1 cellular context compared by ENCODE assay signal in the genomic region with DNA sequence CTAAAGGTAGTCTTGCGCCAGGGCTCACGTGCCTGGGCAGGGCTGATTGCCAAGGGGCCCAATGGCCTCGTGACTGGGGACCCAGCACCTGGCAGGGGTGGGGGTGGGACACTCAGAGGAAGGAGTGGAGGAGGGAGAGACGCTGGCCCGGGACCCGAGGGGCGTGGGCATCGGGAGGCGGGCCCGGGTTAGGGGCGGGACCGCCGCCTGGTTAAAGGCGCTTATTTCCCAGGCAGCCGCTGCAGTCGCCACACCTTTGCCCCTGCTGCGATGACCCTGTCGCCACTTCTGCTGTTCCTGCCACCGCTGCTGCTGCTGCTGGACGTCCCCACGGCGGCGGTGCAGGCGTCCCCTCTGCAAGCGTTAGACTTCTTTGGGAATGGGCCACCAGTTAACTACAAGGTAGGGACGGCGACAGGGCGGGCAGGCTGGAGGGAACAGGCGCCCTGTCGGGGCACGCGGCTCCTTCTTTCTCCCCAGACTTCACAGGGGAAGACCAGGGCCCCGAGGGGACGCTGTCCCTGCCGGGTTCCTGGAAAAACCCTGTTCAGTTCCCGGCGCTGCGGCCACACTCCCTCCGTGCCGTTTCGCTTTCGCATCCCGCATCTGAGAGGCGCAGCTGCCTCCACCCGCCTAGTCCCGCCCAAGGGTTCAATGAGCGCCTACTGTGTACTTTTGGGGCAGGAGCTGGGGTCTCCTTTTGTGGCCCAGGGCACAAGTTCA.
TF ChIP-seq lines count a peak whose summit lies in the region.

TSS of gene IFI30 (plus strand) at position 242 of the 723 bp plus-strand sequence. CDS start at position 271, 29 bp downstream.

TF ChIP-seq in HepG2, 621 proteins besides CTCF, POLR2A, EP300 and RAD21 (continued from another document and continues in another):
- TF ChIP-seq ZBTB44 (CRISPR knock-in tag; IDR thresholded peaks at IDR 0.05), result no peak
- TF ChIP-seq ZNF720 (CRISPR knock-in tag; IDR thresholded peaks at IDR 0.05), result no peak
- TF ChIP-seq, protein P1, sequence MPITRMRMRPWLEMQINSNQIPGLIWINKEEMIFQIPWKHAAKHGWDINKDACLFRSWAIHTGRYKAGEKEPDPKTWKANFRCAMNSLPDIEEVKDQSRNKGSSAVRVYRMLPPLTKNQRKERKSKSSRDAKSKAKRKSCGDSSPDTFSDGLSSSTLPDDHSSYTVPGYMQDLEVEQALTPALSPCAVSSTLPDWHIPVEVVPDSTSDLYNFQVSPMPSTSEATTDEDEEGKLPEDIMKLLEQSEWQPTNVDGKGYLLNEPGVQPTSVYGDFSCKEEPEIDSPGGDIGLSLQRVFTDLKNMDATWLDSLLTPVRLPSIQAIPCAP (CRISPR knock-in tag; IDR thresholded peaks at IDR 0.05; ENCODE audit: low read depth), result no peak
- TF ChIP-seq NFRKB (IDR thresholded peaks at IDR 0.05), result no peak
- TF ChIP-seq MYNN (CRISPR knock-in tag; IDR thresholded peaks at IDR 0.05; ENCODE audit: low read depth), result no peak
- no peak for TF ChIP-seq U2AF1 (optimal IDR thresholded peaks at IDR 0.05; ENCODE audit: low read depth, low read length)
- peak; percentile 66 for TF ChIP-seq TBX2 (CRISPR knock-in tag; IDR thresholded peaks at IDR 0.05; ENCODE audit: borderline replicate concordance)
- peak; percentile 23 for TF ChIP-seq XRCC5 (optimal IDR thresholded peaks at IDR 0.05; ENCODE audit: low read length)
- no peak for TF ChIP-seq CEBPZ (IDR thresholded peaks at IDR 0.05; ENCODE audit: low read length)
- TF ChIP-seq ZNF790 (CRISPR knock-in tag; IDR thresholded peaks at IDR 0.05; ENCODE audit: borderline replicate concordance), result no peak
- TF ChIP-seq, protein P2, sequence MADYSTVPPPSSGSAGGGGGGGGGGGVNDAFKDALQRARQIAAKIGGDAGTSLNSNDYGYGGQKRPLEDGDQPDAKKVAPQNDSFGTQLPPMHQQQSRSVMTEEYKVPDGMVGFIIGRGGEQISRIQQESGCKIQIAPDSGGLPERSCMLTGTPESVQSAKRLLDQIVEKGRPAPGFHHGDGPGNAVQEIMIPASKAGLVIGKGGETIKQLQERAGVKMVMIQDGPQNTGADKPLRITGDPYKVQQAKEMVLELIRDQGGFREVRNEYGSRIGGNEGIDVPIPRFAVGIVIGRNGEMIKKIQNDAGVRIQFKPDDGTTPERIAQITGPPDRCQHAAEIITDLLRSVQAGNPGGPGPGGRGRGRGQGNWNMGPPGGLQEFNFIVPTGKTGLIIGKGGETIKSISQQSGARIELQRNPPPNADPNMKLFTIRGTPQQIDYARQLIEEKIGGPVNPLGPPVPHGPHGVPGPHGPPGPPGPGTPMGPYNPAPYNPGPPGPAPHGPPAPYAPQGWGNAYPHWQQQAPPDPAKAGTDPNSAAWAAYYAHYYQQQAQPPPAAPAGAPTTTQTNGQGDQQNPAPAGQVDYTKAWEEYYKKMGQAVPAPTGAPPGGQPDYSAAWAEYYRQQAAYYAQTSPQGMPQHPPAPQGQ (CRISPR knock-in tag; IDR thresholded peaks at IDR 0.05; ENCODE audit: borderline replicate concordance), result no peak
- 0 out of 2 replicates have a peak, but pooled peaks have one; percentile 33 for TF ChIP-seq PAWR (CRISPR knock-in tag; IDR thresholded peaks at IDR 0.05; ENCODE audit: borderline replicate concordance)
- TF ChIP-seq SNRNP70 (IDR thresholded peaks at IDR 0.05; ENCODE audit: low read depth, low read length), result no peak
- TF ChIP-seq ZNF251 (CRISPR knock-in tag; IDR thresholded peaks at IDR 0.05), result no peak
- TF ChIP-seq, protein P3, sequence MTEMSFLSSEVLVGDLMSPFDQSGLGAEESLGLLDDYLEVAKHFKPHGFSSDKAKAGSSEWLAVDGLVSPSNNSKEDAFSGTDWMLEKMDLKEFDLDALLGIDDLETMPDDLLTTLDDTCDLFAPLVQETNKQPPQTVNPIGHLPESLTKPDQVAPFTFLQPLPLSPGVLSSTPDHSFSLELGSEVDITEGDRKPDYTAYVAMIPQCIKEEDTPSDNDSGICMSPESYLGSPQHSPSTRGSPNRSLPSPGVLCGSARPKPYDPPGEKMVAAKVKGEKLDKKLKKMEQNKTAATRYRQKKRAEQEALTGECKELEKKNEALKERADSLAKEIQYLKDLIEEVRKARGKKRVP (CRISPR knock-in tag; IDR thresholded peaks at IDR 0.05), result 0 out of 4 replicates have a peak, but pooled peaks of 1 of the 2 experiments have one; percentile 40
- no peak for TF ChIP-seq HCFC1 (IDR thresholded peaks at IDR 0.05; ENCODE audit: low read depth, low read length)
- peak; percentile 71; the same call in 1 of the 2 replicates for TF ChIP-seq RFXAP (CRISPR knock-in tag; IDR thresholded peaks at IDR 0.05; ENCODE audit: borderline replicate concordance)
- TF ChIP-seq ZNF317 (CRISPR knock-in tag; IDR thresholded peaks at IDR 0.05), result peak; percentile 64; the same call in 1 of the 2 replicates
- TF ChIP-seq ETV6 (CRISPR knock-in tag; conservative IDR thresholded peaks at IDR 0.05), result no peak; the same call in 1 of the 2 replicates
- no peak for TF ChIP-seq ZNF781 (CRISPR knock-in tag; IDR thresholded peaks at IDR 0.05; ENCODE audit: borderline replicate concordance, not compliant biosample characterization)
- TF ChIP-seq, protein P4, sequence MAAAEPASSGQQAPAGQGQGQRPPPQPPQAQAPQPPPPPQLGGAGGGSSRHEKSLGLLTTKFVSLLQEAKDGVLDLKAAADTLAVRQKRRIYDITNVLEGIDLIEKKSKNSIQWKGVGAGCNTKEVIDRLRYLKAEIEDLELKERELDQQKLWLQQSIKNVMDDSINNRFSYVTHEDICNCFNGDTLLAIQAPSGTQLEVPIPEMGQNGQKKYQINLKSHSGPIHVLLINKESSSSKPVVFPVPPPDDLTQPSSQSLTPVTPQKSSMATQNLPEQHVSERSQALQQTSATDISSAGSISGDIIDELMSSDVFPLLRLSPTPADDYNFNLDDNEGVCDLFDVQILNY (CRISPR knock-in tag; conservative IDR thresholded peaks at IDR 0.05), result no peak
- no peak for TF ChIP-seq ZNF766 (CRISPR knock-in tag; IDR thresholded peaks at IDR 0.05; ENCODE audit: borderline replicate concordance)
- TF ChIP-seq ZNF350 (CRISPR knock-in tag; IDR thresholded peaks at IDR 0.05; ENCODE audit: borderline replicate concordance, low read depth), result peak; percentile 55; the same call in 1 of the 2 replicates
- no peak for TF ChIP-seq FOSL1 (CRISPR knock-in tag; IDR thresholded peaks at IDR 0.05; ENCODE audit: borderline replicate concordance)
- no peak for TF ChIP-seq ZBTB42 (CRISPR knock-in tag; IDR thresholded peaks at IDR 0.05)
- no peak for TF ChIP-seq MATR3 (CRISPR knock-in tag; IDR thresholded peaks at IDR 0.05)
- no peak for TF ChIP-seq PCBP2 (optimal IDR thresholded peaks at IDR 0.05; ENCODE audit: low read depth, low read length, poor library complexity, severe bottlenecking)
- TF ChIP-seq YEATS2 (CRISPR knock-in tag; IDR thresholded peaks at IDR 0.05; ENCODE audit: borderline replicate concordance), result peak; percentile 24; the same call in 1 of the 2 replicates
- TF ChIP-seq HDAC6 (IDR thresholded peaks at IDR 0.05; ENCODE audit: low read depth, low read length), result no peak
- TF ChIP-seq, protein P5, sequence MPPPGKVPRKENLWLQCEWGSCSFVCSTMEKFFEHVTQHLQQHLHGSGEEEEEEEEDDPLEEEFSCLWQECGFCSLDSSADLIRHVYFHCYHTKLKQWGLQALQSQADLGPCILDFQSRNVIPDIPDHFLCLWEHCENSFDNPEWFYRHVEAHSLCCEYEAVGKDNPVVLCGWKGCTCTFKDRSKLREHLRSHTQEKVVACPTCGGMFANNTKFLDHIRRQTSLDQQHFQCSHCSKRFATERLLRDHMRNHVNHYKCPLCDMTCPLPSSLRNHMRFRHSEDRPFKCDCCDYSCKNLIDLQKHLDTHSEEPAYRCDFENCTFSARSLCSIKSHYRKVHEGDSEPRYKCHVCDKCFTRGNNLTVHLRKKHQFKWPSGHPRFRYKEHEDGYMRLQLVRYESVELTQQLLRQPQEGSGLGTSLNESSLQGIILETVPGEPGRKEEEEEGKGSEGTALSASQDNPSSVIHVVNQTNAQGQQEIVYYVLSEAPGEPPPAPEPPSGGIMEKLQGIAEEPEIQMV (CRISPR knock-in tag; IDR thresholded peaks at IDR 0.05; ENCODE audit: low read depth), result no peak; the same call in 1 of the 2 replicates
- peak; percentile 76; the same call in 1 of the 2 replicates for TF ChIP-seq EED (CRISPR knock-in tag; IDR thresholded peaks at IDR 0.05)
- no peak for TF ChIP-seq FIP1L1 (IDR thresholded peaks at IDR 0.05; ENCODE audit: borderline replicate concordance, insufficient read depth, low read depth, low read length)
- no peak for TF ChIP-seq ZNF225 (CRISPR knock-in tag; IDR thresholded peaks at IDR 0.05)
- TF ChIP-seq KLF13 (CRISPR knock-in tag; IDR thresholded peaks at IDR 0.05), result no peak
- no peak for TF ChIP-seq ZNF543 (CRISPR knock-in tag; IDR thresholded peaks at IDR 0.05)
- TF ChIP-seq PHF5A (CRISPR knock-in tag; IDR thresholded peaks at IDR 0.05; ENCODE audit: low read depth, unreplicated experiment), result peak; percentile 58
- no peak for TF ChIP-seq NFE2L1 (CRISPR knock-in tag; IDR thresholded peaks at IDR 0.05; ENCODE audit: borderline replicate concordance)
- TF ChIP-seq, protein P6, sequence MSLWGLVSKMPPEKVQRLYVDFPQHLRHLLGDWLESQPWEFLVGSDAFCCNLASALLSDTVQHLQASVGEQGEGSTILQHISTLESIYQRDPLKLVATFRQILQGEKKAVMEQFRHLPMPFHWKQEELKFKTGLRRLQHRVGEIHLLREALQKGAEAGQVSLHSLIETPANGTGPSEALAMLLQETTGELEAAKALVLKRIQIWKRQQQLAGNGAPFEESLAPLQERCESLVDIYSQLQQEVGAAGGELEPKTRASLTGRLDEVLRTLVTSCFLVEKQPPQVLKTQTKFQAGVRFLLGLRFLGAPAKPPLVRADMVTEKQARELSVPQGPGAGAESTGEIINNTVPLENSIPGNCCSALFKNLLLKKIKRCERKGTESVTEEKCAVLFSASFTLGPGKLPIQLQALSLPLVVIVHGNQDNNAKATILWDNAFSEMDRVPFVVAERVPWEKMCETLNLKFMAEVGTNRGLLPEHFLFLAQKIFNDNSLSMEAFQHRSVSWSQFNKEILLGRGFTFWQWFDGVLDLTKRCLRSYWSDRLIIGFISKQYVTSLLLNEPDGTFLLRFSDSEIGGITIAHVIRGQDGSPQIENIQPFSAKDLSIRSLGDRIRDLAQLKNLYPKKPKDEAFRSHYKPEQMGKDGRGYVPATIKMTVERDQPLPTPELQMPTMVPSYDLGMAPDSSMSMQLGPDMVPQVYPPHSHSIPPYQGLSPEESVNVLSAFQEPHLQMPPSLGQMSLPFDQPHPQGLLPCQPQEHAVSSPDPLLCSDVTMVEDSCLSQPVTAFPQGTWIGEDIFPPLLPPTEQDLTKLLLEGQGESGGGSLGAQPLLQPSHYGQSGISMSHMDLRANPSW (CRISPR knock-in tag; IDR thresholded peaks at IDR 0.05; ENCODE audit: borderline replicate concordance), result no peak
- TF ChIP-seq ZNF326 (CRISPR knock-in tag; IDR thresholded peaks at IDR 0.05; ENCODE audit: borderline replicate concordance), result no peak
- no peak for TF ChIP-seq CCAR2 (optimal IDR thresholded peaks at IDR 0.05; ENCODE audit: low read depth, low read length)
- TF ChIP-seq ZNF460 (CRISPR knock-in tag; IDR thresholded peaks at IDR 0.05; ENCODE audit: borderline replicate concordance), result no peak
- TF ChIP-seq, protein P7, sequence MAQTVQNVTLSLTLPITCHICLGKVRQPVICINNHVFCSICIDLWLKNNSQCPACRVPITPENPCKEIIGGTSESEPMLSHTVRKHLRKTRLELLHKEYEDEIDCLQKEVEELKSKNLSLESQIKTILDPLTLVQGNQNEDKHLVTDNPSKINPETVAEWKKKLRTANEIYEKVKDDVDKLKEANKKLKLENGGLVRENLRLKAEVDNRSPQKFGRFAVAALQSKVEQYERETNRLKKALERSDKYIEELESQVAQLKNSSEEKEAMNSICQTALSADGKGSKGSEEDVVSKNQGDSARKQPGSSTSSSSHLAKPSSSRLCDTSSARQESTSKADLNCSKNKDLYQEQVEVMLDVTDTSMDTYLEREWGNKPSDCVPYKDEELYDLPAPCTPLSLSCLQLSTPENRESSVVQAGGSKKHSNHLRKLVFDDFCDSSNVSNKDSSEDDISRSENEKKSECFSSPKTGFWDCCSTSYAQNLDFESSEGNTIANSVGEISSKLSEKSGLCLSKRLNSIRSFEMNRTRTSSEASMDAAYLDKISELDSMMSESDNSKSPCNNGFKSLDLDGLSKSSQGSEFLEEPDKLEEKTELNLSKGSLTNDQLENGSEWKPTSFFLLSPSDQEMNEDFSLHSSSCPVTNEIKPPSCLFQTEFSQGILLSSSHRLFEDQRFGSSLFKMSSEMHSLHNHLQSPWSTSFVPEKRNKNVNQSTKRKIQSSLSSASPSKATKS (CRISPR knock-in tag; IDR thresholded peaks at IDR 0.05), result no peak
